Comparison of ENCODE assay signal across 2 cellular contexts in the genomic region with DNA sequence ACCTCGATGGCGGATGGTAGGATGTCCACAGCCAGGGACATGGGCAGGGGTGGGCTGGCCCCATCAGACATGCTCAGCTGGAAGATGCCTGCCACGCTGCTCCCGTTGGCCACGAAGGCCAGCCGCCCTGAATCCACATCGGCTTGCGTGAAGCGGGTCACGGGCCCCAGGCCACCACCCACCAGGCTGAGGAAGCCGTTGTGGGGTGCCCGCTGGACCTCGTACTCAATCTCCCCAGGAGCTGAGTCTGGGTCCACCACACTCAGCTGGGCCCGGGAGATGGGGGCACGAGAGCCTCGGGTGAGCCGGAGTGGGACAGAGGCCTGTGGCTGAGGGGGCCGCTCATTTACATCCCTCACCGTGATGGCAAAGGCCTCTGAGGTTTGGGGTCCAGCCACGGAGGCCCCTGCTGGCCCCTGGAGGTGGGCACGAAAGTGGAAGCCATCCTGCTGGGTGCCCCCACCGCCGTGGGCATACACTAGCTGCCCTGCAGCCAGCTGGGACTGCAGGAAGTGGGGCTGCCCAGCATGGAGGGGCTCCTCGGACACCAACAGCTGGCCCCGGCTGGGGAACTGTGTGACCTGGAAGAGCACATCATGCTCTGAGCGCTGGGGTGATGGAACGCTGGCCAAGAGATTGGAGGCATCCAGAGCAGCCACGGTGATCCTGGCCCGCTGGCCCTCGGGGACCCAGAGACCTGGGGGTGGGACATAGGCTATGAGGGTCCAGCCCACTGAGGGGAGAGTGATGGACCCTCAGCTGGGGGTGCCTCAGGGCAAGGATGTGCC.
A peak's percentile ranks its signal among the peaks of the same experiment; 100 is the strongest.
TF ChIP-seq lines count a peak whose summit lies in the region.

No MANE protein-coding gene starts in this region.

TF ChIP-seq in HCT116, 20 proteins besides CTCF, POLR2A, EP300 and RAD21:
- TF ChIP-seq POLR2AphosphoS5 (IDR thresholded peaks at IDR 0.05; ENCODE audit: low read depth, low read length) (0 out of 2 replicates have a peak, but pooled peaks have one; percentile 20), ZFX (IDR thresholded peaks at IDR 0.05) (no peak)

TF ChIP-seq in H1, 55 proteins besides CTCF, POLR2A, EP300 and RAD21:
- TF ChIP-seq HDAC2 (IDR thresholded peaks at IDR 0.05; ENCODE audit: borderline replicate concordance in 1 of 2, low read depth in 2 of 2, low read length in 2 of 2) = no peak
- TF ChIP-seq KDM5A (IDR thresholded peaks at IDR 0.05; ENCODE audit: low read length) = no peak
- TF ChIP-seq ZNF274 (IDR thresholded peaks at IDR 0.05; ENCODE audit: borderline replicate concordance, extremely low read depth, low read length) = no peak
- TF ChIP-seq CREB1 (IDR thresholded peaks at IDR 0.05) = no peak
- TF ChIP-seq, protein P1, sequence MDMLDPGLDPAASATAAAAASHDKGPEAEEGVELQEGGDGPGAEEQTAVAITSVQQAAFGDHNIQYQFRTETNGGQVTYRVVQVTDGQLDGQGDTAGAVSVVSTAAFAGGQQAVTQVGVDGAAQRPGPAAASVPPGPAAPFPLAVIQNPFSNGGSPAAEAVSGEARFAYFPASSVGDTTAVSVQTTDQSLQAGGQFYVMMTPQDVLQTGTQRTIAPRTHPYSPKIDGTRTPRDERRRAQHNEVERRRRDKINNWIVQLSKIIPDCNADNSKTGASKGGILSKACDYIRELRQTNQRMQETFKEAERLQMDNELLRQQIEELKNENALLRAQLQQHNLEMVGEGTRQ (IDR thresholded peaks at IDR 0.05; ENCODE audit: low read length) = no peak
